In the genomic region with DNA sequence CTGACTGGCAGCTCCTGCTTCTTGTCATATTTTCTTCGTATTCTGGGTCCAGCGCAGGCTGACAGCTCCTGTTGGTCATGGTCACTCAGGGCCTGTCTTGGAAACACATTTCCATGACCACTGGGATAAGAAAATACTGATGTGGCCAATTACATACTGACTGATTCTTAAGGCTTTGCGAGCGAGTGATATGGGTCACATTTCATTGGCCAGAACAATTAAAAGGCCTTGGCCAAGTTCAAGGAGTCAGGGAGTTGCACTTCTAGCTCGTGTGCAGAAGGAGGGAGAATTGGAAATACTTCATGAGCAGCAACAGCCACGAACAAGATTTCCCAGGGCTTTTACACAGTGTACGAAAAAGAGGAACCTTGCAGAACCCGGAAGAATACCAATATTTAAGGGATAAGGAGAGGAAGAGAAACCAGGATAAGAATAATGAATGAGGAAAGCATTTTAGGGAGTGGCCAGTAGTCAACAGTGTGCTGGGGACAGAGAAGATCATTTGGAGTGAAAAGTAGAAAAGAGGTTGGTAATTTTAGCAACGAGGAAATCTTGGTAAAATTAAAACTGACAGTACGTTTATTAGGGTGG, we compare ENCODE assay signal across 3 cellular contexts.
TF ChIP-seq lines count a peak whose summit lies in the region.

No MANE protein-coding gene starts in this region.

TF ChIP-seq in HepG2, 621 proteins besides CTCF, POLR2A, EP300 and RAD21:
- TF ChIP-seq, protein P1, sequence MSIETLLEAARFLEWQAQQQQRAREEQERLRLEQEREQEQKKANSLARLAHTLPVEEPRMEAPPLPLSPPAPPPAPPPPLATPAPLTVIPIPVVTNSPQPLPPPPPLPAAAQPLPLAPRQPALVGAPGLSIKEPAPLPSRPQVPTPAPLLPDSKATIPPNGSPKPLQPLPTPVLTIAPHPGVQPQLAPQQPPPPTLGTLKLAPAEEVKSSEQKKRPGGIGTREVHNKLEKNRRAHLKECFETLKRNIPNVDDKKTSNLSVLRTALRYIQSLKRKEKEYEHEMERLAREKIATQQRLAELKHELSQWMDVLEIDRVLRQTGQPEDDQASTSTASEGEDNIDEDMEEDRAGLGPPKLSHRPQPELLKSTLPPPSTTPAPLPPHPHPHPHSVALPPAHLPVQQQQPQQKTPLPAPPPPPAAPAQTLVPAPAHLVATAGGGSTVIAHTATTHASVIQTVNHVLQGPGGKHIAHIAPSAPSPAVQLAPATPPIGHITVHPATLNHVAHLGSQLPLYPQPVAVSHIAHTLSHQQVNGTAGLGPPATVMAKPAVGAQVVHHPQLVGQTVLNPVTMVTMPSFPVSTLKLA (IDR thresholded peaks at IDR 0.05), result no peak
- no peak for TF ChIP-seq NONO (IDR thresholded peaks at IDR 0.05)
- no peak for TF ChIP-seq NONO (CRISPR knock-in tag; conservative IDR thresholded peaks at IDR 0.05)
- TF ChIP-seq MXI1 (IDR thresholded peaks at IDR 0.05; ENCODE audit: borderline replicate concordance, low read depth, low read length), result no peak
- TF ChIP-seq CEBPB (IDR thresholded peaks at IDR 0.05; ENCODE audit: borderline replicate concordance, low read depth, low read length), result no peak
- TF ChIP-seq KDM6A (CRISPR knock-in tag; IDR thresholded peaks at IDR 0.05; ENCODE audit: low read depth), result no peak
- no peak for TF ChIP-seq GPN1 (CRISPR knock-in tag; IDR thresholded peaks at IDR 0.05; ENCODE audit: borderline replicate concordance)
- no peak for TF ChIP-seq SIX1 (CRISPR knock-in tag; IDR thresholded peaks at IDR 0.05; ENCODE audit: borderline replicate concordance)
- no peak for TF ChIP-seq GATA4 (IDR thresholded peaks at IDR 0.05; ENCODE audit: borderline replicate concordance, low read depth)
- TF ChIP-seq POLR2G (IDR thresholded peaks at IDR 0.05; ENCODE audit: low read depth, low read length), result no peak
- TF ChIP-seq SIX4 (CRISPR knock-in tag; IDR thresholded peaks at IDR 0.05), result no peak
- TF ChIP-seq ZNF7 (CRISPR knock-in tag; IDR thresholded peaks at IDR 0.05), result no peak
- TF ChIP-seq MXD4 (CRISPR knock-in tag; IDR thresholded peaks at IDR 0.05), result no peak
- TF ChIP-seq MED13 (CRISPR knock-in tag; IDR thresholded peaks at IDR 0.05), result no peak
- no peak for TF ChIP-seq ZSCAN21 (CRISPR knock-in tag; IDR thresholded peaks at IDR 0.05; ENCODE audit: borderline replicate concordance)
- no peak for TF ChIP-seq RFXANK (CRISPR knock-in tag; IDR thresholded peaks at IDR 0.05)
- TF ChIP-seq PCBP1 (IDR thresholded peaks at IDR 0.05; ENCODE audit: borderline replicate concordance, low read depth, low read length), result no peak
- TF ChIP-seq SETDB1 (CRISPR knock-in tag; IDR thresholded peaks at IDR 0.05; ENCODE audit: borderline replicate concordance), result no peak
TF ChIP-seq in HepG2: peak in this region for 0.

TF ChIP-seq in K562, 482 proteins besides CTCF, POLR2A, EP300 and RAD21:
- TF ChIP-seq GTF2E2 (tag; IDR thresholded peaks at IDR 0.05), result no peak
- TF ChIP-seq SIX5 (IDR thresholded peaks at IDR 0.05; ENCODE audit: borderline replicate concordance in 1 of 2, insufficient read depth in 1 of 2, low read depth in 1 of 2, low read length in 2 of 2), result no peak
- TF ChIP-seq NELFE (IDR thresholded peaks at IDR 0.05; ENCODE audit: insufficient read depth, insufficient read length), result no peak
- TF ChIP-seq ZNF589 (CRISPR knock-in tag; IDR thresholded peaks at IDR 0.05; ENCODE audit: low read depth), result no peak
- TF ChIP-seq, protein P2, sequence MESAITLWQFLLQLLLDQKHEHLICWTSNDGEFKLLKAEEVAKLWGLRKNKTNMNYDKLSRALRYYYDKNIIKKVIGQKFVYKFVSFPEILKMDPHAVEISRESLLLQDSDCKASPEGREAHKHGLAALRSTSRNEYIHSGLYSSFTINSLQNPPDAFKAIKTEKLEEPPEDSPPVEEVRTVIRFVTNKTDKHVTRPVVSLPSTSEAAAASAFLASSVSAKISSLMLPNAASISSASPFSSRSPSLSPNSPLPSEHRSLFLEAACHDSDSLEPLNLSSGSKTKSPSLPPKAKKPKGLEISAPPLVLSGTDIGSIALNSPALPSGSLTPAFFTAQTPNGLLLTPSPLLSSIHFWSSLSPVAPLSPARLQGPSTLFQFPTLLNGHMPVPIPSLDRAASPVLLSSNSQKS (CRISPR knock-in tag; IDR thresholded peaks at IDR 0.05), result no peak
- no peak for TF ChIP-seq NCOA1 (IDR thresholded peaks at IDR 0.05; ENCODE audit: low read depth)
- no peak for TF ChIP-seq SIN3A (IDR thresholded peaks at IDR 0.05; ENCODE audit: borderline replicate concordance in 2 of 2, control insufficient read depth in 1 of 2, low read depth in 2 of 2, low read length in 2 of 2)
- no peak for TF ChIP-seq ASH1L (IDR thresholded peaks at IDR 0.05; ENCODE audit: borderline replicate concordance, low read depth, partially characterized antibody)
- TF ChIP-seq ZNF239 (CRISPR knock-in tag; IDR thresholded peaks at IDR 0.05), result no peak
- TF ChIP-seq, protein P3, sequence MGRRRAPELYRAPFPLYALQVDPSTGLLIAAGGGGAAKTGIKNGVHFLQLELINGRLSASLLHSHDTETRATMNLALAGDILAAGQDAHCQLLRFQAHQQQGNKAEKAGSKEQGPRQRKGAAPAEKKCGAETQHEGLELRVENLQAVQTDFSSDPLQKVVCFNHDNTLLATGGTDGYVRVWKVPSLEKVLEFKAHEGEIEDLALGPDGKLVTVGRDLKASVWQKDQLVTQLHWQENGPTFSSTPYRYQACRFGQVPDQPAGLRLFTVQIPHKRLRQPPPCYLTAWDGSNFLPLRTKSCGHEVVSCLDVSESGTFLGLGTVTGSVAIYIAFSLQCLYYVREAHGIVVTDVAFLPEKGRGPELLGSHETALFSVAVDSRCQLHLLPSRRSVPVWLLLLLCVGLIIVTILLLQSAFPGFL (CRISPR knock-in tag; IDR thresholded peaks at IDR 0.05), result no peak
- no peak for TF ChIP-seq ILF3 (IDR thresholded peaks at IDR 0.05; ENCODE audit: borderline replicate concordance)
- TF ChIP-seq, protein P4, sequence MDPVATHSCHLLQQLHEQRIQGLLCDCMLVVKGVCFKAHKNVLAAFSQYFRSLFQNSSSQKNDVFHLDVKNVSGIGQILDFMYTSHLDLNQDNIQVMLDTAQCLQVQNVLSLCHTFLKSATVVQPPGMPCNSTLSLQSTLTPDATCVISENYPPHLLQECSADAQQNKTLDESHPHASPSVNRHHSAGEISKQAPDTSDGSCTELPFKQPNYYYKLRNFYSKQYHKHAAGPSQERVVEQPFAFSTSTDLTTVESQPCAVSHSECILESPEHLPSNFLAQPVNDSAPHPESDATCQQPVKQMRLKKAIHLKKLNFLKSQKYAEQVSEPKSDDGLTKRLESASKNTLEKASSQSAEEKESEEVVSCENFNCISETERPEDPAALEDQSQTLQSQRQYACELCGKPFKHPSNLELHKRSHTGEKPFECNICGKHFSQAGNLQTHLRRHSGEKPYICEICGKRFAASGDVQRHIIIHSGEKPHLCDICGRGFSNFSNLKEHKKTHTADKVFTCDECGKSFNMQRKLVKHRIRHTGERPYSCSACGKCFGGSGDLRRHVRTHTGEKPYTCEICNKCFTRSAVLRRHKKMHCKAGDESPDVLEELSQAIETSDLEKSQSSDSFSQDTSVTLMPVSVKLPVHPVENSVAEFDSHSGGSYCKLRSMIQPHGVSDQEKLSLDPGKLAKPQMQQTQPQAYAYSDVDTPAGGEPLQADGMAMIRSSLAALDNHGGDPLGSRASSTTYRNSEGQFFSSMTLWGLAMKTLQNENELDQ (CRISPR knock-in tag; IDR thresholded peaks at IDR 0.05; ENCODE audit: borderline replicate concordance), result no peak
- TF ChIP-seq, protein P5, sequence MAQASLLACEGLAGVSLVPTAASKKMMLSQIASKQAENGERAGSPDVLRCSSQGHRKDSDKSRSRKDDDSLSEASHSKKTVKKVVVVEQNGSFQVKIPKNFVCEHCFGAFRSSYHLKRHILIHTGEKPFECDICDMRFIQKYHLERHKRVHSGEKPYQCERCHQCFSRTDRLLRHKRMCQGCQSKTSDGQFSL (CRISPR knock-in tag; IDR thresholded peaks at IDR 0.05), result no peak
- TF ChIP-seq, protein P5 (tag; IDR thresholded peaks at IDR 0.05), result no peak
- no peak for TF ChIP-seq ZNF263 (CRISPR knock-in tag; IDR thresholded peaks at IDR 0.05; ENCODE audit: borderline replicate concordance)
- no peak for TF ChIP-seq ZNF785 (CRISPR knock-in tag; IDR thresholded peaks at IDR 0.05)

TF ChIP-seq in SK-N-SH treated with all-trans-retinoic acid at 6 μM for 48 hours, 23 proteins besides CTCF, POLR2A, EP300 and RAD21:
- TF ChIP-seq ZFP30 (CRISPR knock-in tag; IDR thresholded peaks at IDR 0.05) (no peak), SNAI2 (CRISPR knock-in tag; IDR thresholded peaks at IDR 0.05) (no peak), TCF4 (CRISPR knock-in tag; IDR thresholded peaks at IDR 0.05; ENCODE audit: borderline replicate concordance) (no peak)
